In the genomic region with DNA sequence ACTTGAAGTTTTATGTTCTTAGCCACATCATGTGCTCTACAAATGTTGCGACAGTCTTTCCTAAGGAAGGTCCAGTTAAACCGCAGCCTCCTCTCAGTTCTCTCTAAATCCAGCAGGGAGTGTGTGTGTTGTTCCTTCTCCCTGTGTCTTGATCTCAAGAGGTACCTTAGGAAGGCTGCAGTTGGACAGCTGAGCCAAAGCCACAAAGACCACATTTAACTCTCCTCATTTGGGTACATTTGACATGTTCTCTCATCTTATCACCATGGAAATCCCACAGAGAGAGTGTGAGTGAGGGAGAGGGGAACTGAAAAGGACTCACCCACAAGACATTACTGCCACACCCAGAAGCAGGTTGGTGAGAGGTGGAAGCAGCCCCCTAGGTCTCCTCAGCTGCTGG, we compare ENCODE assay signal across 13 cellular contexts.
DNase-seq lines count a peak whose midpoint lies in the region; ATAC-seq, FAIRE-seq and TF ChIP-seq lines count a peak whose summit lies in the region.
"Had no signal": no experiment of that assay in that cellular context is flagged by ENCODE, and none has a peak within 500 bp of the region (broad histone marks: within the 10 kb centered on the region; RNA-seq: fewer than 3 reads in every experiment).

No MANE protein-coding gene starts in this region.

- peak; percentile 33 for FAIRE-seq in GM18507 (lab: Jason Lieb, UNC)

- intact Hi-C loops in lower lobe of right lung (cut with DNase I), result no loop called here

- H3K36me3 ChIP-seq in lower lobe of right lung, result no peaks in the 10 kb centered on the region

- H3K27ac ChIP-seq in lower lobe of right lung, result no peak overlapping the region

- no peak for TF ChIP-seq CTCF in lower lobe of right lung (IDR thresholded peaks at IDR 0.05)

- no peaks in the 10 kb centered on the region for H3K9me3 ChIP-seq in lower lobe of right lung

- no peak overlapping the region for H3K4me3 ChIP-seq in lower lobe of right lung

- ATAC-seq in HG02610 (IDR thresholded peaks at IDR 0.05; ENCODE audit: unreplicated experiment), result peak; percentile 89
- peak; percentile 55 to 70 for ATAC-seq in lower lobe of right lung

- H3K27me3 ChIP-seq in lower lobe of right lung (ENCODE audit: low read depth), result no peaks in the 10 kb centered on the region

- DNase-seq in GM18507 (ENCODE audit: extremely low spot score, insufficient read length, low read depth) (peak; percentile 11), NOMO-1 treated with DMSO at 0.1 percent for 48 hours (lab: John Stamatoyannopoulos, UW; ENCODE audit: unreplicated experiment) (peak; percentile 94), lower lobe of right lung (no peak), NCI-H524 (lab: John Stamatoyannopoulos, UW) (no peak), EL (no peak), amniotic stem cell (lab: John Stamatoyannopoulos, UW) (no peak), glomerular visceral epithelial cell (ENCODE audit: extremely low spot score) (no peak)
- DNase-seq: activated T-cell treated with anti-CD3 and anti-CD28 coated beads for 4 hours; Calu3; NCI-H2029 treated with DMSO at 0.1 percent for 48 hours; stimulated activated CD4-positive, alpha-beta T cell treated with anti-CD3 and anti-CD28 coated beads, Interleukin-12 subunit alpha, Interleukin-12 subunit beta, amount 100 ng/mL, for 4 hours; SW 1271 had no signal

- no peaks in the 10 kb centered on the region for H3K4me1 ChIP-seq in lower lobe of right lung

Comparison
In these comparisons a context has a peak if more than half of its experiments do, and no peak if none do; other contexts are left out.
1. DNase-seq: peak in GM18507 (single experiment) and NOMO-1 treated with DMSO at 0.1 percent for 48 hours (single experiment); none in lower lobe of right lung (single experiment), NCI-H524 (0 of 2), EL (single experiment), amniotic stem cell (single experiment) and glomerular visceral epithelial cell (single experiment).